In genomic region chr10:12214763-12215218, GRCh38 we compare ENCODE assay signal across 8 cellular contexts. TPM values are rescaled to one million over a fixed set of nuclear protein-coding genes. Genes with fewer than 3 reads are reported as not detected.
A peak's percentile ranks its signal among the peaks of the same experiment; 100 is the strongest.
DNase-seq lines count a peak whose midpoint lies in the region; ATAC-seq, FAIRE-seq and TF ChIP-seq lines count a peak whose summit lies in the region.

No MANE protein-coding gene starts in this region.

- peak overlapping the region; percentile 77 for H3K27ac Mint-ChIP-seq in activated T-helper 2 cell treated with anti-CD3 and anti-CD28 coated beads, Interferon-gamma antibody, Interleukin-2, Interleukin-4, amounts not matched to agents 10 μg/mL and 5 μg/mL and 100 μg/mL, durations not matched to agents 14 hours and 24 hours and 36 hours
- peak overlapping the region; percentile 62 for H3K27ac Mint-ChIP-seq in glutamatergic neuron (ENCODE audit: unreplicated experiment)

- no peak for TF ChIP-seq POLR2A in sigmoid colon (IDR thresholded peaks at IDR 0.05)

- no peaks in the 10 kb centered on the region for H3K9me3 Mint-ChIP-seq in activated T-helper 2 cell treated with anti-CD3 and anti-CD28 coated beads, Interferon-gamma antibody, Interleukin-2, Interleukin-4, amounts not matched to agents 10 μg/mL and 5 μg/mL and 100 μg/mL, durations not matched to agents 14 hours and 24 hours and 36 hours
- H3K9me3 Mint-ChIP-seq in glutamatergic neuron (ENCODE audit: unreplicated experiment): no peaks in the 10 kb centered on the region

- peaks cover 66% of the 10 kb centered on the region for H3K36me3 Mint-ChIP-seq in activated T-helper 2 cell treated with anti-CD3 and anti-CD28 coated beads, Interferon-gamma antibody, Interleukin-2, Interleukin-4, amounts not matched to agents 10 μg/mL and 5 μg/mL and 100 μg/mL, durations not matched to agents 14 hours and 24 hours and 36 hours (ENCODE audit: low read depth)
- peaks cover 9% of the 10 kb centered on the region for H3K36me3 Mint-ChIP-seq in glutamatergic neuron (ENCODE audit: unreplicated experiment)

- H3K36me3 ChIP-seq in sigmoid colon: peaks cover 0 to 66% (median 27%) of the 10 kb centered on the region in 4 donors

- no peaks in the 10 kb centered on the region for H3K27me3 Mint-ChIP-seq in activated T-helper 2 cell treated with anti-CD3 and anti-CD28 coated beads, Interferon-gamma antibody, Interleukin-2, Interleukin-4, amounts not matched to agents 10 μg/mL and 5 μg/mL and 100 μg/mL, durations not matched to agents 14 hours and 24 hours and 36 hours (ENCODE audit: low read depth)
- H3K27me3 Mint-ChIP-seq in glutamatergic neuron (ENCODE audit: unreplicated experiment): no peaks in the 10 kb centered on the region

- POLR2A ChIA-PET in AG04449 (lab: Yijun Ruan, JAX): no interaction called here

- H3K4me1 ChIP-seq in sigmoid colon: peaks cover 0 to 27% (median 15%) of the 10 kb centered on the region in 4 donors

- no peaks in the 10 kb centered on the region for H3K27me3 ChIP-seq in sigmoid colon

- WGBS in sigmoid colon, 2 donors: 13 to 21% methylated on average over 6 of the region's 6 CpGs

- H3K4me1 Mint-ChIP-seq in activated T-helper 2 cell treated with anti-CD3 and anti-CD28 coated beads, Interferon-gamma antibody, Interleukin-2, Interleukin-4, amounts not matched to agents 10 μg/mL and 5 μg/mL and 100 μg/mL, durations not matched to agents 14 hours and 24 hours and 36 hours (ENCODE audit: low read depth): peaks cover 11% of the 10 kb centered on the region
- H3K4me1 Mint-ChIP-seq in glutamatergic neuron (ENCODE audit: low read depth, unreplicated experiment): peaks cover 17% of the 10 kb centered on the region

- H3K27ac ChIP-seq in sigmoid colon: peak overlapping the region; percentile 18 to 63 (median 62)

- H3K4me3 Mint-ChIP-seq in activated T-helper 2 cell treated with anti-CD3 and anti-CD28 coated beads, Interferon-gamma antibody, Interleukin-2, Interleukin-4, amounts not matched to agents 10 μg/mL and 5 μg/mL and 100 μg/mL, durations not matched to agents 14 hours and 24 hours and 36 hours (ENCODE audit: low read depth): peak overlapping the region; percentile 23
- no peak overlapping the region for H3K4me3 Mint-ChIP-seq in glutamatergic neuron (ENCODE audit: unreplicated experiment)

- H3K4me3 ChIP-seq in AG04449 (ENCODE audit: low read depth, low read length) (no peak overlapping the region), sigmoid colon (peak overlapping the region in 2 of 4 donors; percentile 17 to 20)

- peak; percentile 76 for FAIRE-seq in G401.6 (lab: Jason Lieb, UNC)

- DNase-seq in AG04449 (ENCODE audit: low read depth, low spot score): no peak
- peak; percentile 30 for DNase-seq in NCI-H2227 treated with DMSO at 0.1 percent for 48 hours (lab: John Stamatoyannopoulos, UW)
- DNase-seq in activated T-helper 2 cell treated with anti-CD3 and anti-CD28 coated beads, Interferon-gamma antibody, Interleukin-2, Interleukin-4, amounts not matched to agents 10 μg/mL and 5 μg/mL and 100 μg/mL, durations not matched to agents 14 hours and 24 hours and 36 hours (ENCODE audit: low spot score): no peak
- DNase-seq in glutamatergic neuron: no peak
- DNase-seq in sigmoid colon: no peak

- no peaks in the 10 kb centered on the region for H3K9me3 ChIP-seq in sigmoid colon

- TF ChIP-seq CTCF in AG04449 (IDR thresholded peaks at IDR 0.05; ENCODE audit: insufficient read depth, low read length, missing control alignments) (peak; percentile 17), glutamatergic neuron (IDR thresholded peaks at IDR 0.05; ENCODE audit: partially characterized antibody, unreplicated experiment) (peak; percentile 79), sigmoid colon (IDR thresholded peaks at IDR 0.05) (peak; percentile 27 to 68 (median 50))

- intact Hi-C loops in activated T-helper 2 cell treated with anti-CD3 and anti-CD28 coated beads, Interferon-gamma antibody, Interleukin-2, Interleukin-4, amounts not matched to agents 10 μg/mL and 5 μg/mL and 100 μg/mL, durations not matched to agents 14 hours and 24 hours and 36 hours (cut with micrococcal nuclease): no loop called here
- intact Hi-C loops in sigmoid colon (cut with DNase I): no loop called here

- ATAC-seq in GM19452 (IDR thresholded peaks at IDR 0.05; ENCODE audit: unreplicated experiment): no peak
- ATAC-seq in HG02763 (IDR thresholded peaks at IDR 0.05; ENCODE audit: unreplicated experiment): no peak

- CTCF ChIA-PET in AG04449 (lab: Yijun Ruan, JAX): interaction anchor here (0.6 to 7.2 kb wide), 57 partner anchors 9 to 1090 kb away, joined by 3 to 156 read pairs (median 4); partner anchors contain the start of genes CDC123, NUDT5 and OPTN

- no peak for TF ChIP-seq EP300 in sigmoid colon (IDR thresholded peaks at IDR 0.05)

RNA-seq across cellular contexts. Expression of gene CDC123, which starts 18.8 kb away (rescaled TPM):
- total RNA-seq in activated T-helper 2 cell treated with anti-CD3 and anti-CD28 coated beads, Interferon-gamma antibody, Interleukin-2, Interleukin-4, amounts not matched to agents 10 μg/mL and 5 μg/mL and 100 μg/mL, durations not matched to agents 14 hours and 24 hours and 36 hours: 153 and 156 TPM in 2 replicates
- total RNA-seq in glutamatergic neuron (ENCODE audit: unreplicated experiment) (76.0 TPM), sigmoid colon (10 to 100 TPM; 33.8 to 61.7 (median 48.5) TPM)
- 10 to 100 TPM; 44.2 to 70.3 (median 55.9) TPM for polyA plus RNA-seq in sigmoid colon

RNA-seq across cellular contexts. Expression of gene NUDT5, which starts 19.1 kb away (rescaled TPM):
- 109 and 112 TPM in 2 replicates for total RNA-seq in activated T-helper 2 cell treated with anti-CD3 and anti-CD28 coated beads, Interferon-gamma antibody, Interleukin-2, Interleukin-4, amounts not matched to agents 10 μg/mL and 5 μg/mL and 100 μg/mL, durations not matched to agents 14 hours and 24 hours and 36 hours
- total RNA-seq in glutamatergic neuron (ENCODE audit: unreplicated experiment): 53.5 TPM
- total RNA-seq in sigmoid colon: 10 to 100 TPM; 20.0 to 31.6 (median 24.0) TPM
- polyA plus RNA-seq in sigmoid colon: 10 to 100 TPM; 30.0 to 52.9 (median 44.4) TPM

Comparison
In these comparisons a context has a peak if more than half of its experiments do, and no peak if none do; other contexts are left out.
1. CTCF ChIP-seq: peak in every context shown above with its lines; median percentile 79 in glutamatergic neuron; 50 in sigmoid colon; 17 in AG04449.